8 cellular contexts compared by ENCODE assay signal in genomic region chr19:44164673-44165512, GRCh38. TPM values are rescaled to one million over a fixed set of nuclear protein-coding genes. Genes with fewer than 3 reads are reported as not detected.
DNase-seq lines count a peak whose midpoint lies in the region; ATAC-seq and TF ChIP-seq lines count a peak whose summit lies in the region.

Gene ZNF226 (plus strand): TSS chr19:44165100. CDS start chr19:44170081, 4,981 bp downstream.

- TF ChIP-seq RAD21 in HCT116 (IDR thresholded peaks at IDR 0.05; ENCODE audit: low read depth): no peak

- peak within 1 kb of the TSS; percentile 97 to 98 for H3K27ac Mint-ChIP-seq in activated naive CD4-positive, alpha-beta T cell treated with anti-CD3 and anti-CD28 coated beads, Interleukin-2, amount 50 U/mL, for 72 hours

- peak within 1 kb of the TSS; percentile 73 for H3K4me2 ChIP-seq in HCT116 (ENCODE audit: low read length)

- H4K20me1 ChIP-seq in HCT116 (ENCODE audit: insufficient read depth): no peaks in the 10 kb centered on the region

- H3K9me3 Mint-ChIP-seq in activated naive CD4-positive, alpha-beta T cell treated with anti-CD3 and anti-CD28 coated beads, Interleukin-2, amount 50 U/mL, for 72 hours: peaks cover 23 to 44% of the 10 kb centered on the region in 2 donors

- H3K4me3 ChIP-seq in HCT116 (replicated peaks in 1 of 2; ENCODE audit: low read depth in 1 of 2, low read length in 2 of 2): peak within 1 kb of the TSS; percentile 68 to 76
- peak within 1 kb of the TSS; percentile 85 for H3K4me3 ChIP-seq in SK-N-MC

- H3K4me1 ChIP-seq in HCT116 (ENCODE audit: control insufficient read depth in 1 of 2, insufficient read depth in 2 of 2, low read length in 2 of 2): peaks cover 7 to 14% of the 10 kb centered on the region in 2 experiments

- TF ChIP-seq CTCF in HCT116 (IDR thresholded peaks at IDR 0.05 in 2 of 3, conservative IDR thresholded peaks at IDR 0.05 in 1 of 3; ENCODE audit: borderline replicate concordance in 1 of 3, insufficient read depth in 1 of 3, low read depth in 2 of 3, low read length in 2 of 3): no peak

- peaks cover 20 to 21% of the 10 kb centered on the region in 2 experiments for H3K36me3 ChIP-seq in HCT116 (ENCODE audit: control insufficient read depth in 1 of 2, insufficient read depth in 2 of 2, low read length in 2 of 2)
- H3K36me3 ChIP-seq in SK-N-MC (ENCODE audit: insufficient read depth, low read length): peaks cover 34% of the 10 kb centered on the region

- peak; percentile 93 for DNase-seq in GDM1 (lab: John Stamatoyannopoulos, UW)
- DNase-seq in HCT116 (ENCODE audit: low read depth, low spot score): peak; percentile 97
- peak; percentile 90 for DNase-seq in NAMALWA (ENCODE audit: low spot score)
- DNase-seq in SK-N-MC (ENCODE audit: low read depth, low spot score): peak; percentile 94
- DNase-seq in activated naive CD4-positive, alpha-beta T cell treated with anti-CD3 and anti-CD28 coated beads, Interleukin-2, amount 50 U/mL, for 72 hours (ENCODE audit: low spot score in 2 of 2): peak; percentile 58 to 84
- DNase-seq in glomerular endothelial cell (ENCODE audit: extremely low read depth, low read depth, low spot score): peak; percentile 95
- peak; percentile 95 for DNase-seq in occipital lobe (lab: John Stamatoyannopoulos, UW)

- peaks cover 48 to 66% of the 10 kb centered on the region in 2 donors for H3K36me3 Mint-ChIP-seq in activated naive CD4-positive, alpha-beta T cell treated with anti-CD3 and anti-CD28 coated beads, Interleukin-2, amount 50 U/mL, for 72 hours

- peak; percentile 61 for TF ChIP-seq POLR2A in HCT116 (IDR thresholded peaks at IDR 0.05; ENCODE audit: borderline replicate concordance, extremely low read depth, insufficient read depth, insufficient read length)

- H3K27ac ChIP-seq in HCT116 (ENCODE audit: low read depth, low read length): peak within 1 kb of the TSS; percentile 66
- H3K27ac ChIP-seq in SK-N-MC: peak within 1 kb of the TSS; percentile 57; the same call in 1 of the 2 replicates
- H3K27ac ChIP-seq in temporal lobe (ENCODE audit: low read depth, low read length): peak within 1 kb of the TSS; percentile 82

- POLR2A ChIA-PET in HCT116 (lab: Charles Lee): interaction anchor here (1.0 to 1.5 kb wide), 5 partner anchors 42 to 338 kb away, joined by 3 to 6 read pairs (median 3); partner anchors contain the start of genes ZNF225, ZNF283 and ZNF45

- H3K9me2 ChIP-seq in HCT116 (ENCODE audit: insufficient read depth): no peaks in the 10 kb centered on the region

- H3K27me3 ChIP-seq in HCT116 (ENCODE audit: insufficient read depth, low read length): no peaks in the 10 kb centered on the region

- BruUV-seq in HCT116 (replicated peaks; lab: Mats Ljungman, UMichigan): no TSS peak

- peak within 1 kb of the TSS; percentile 68 for H3K9ac ChIP-seq in HCT116 (ENCODE audit: low read length)
- peak within 1 kb of the TSS; percentile 82 for H3K9ac ChIP-seq in SK-N-MC (ENCODE audit: insufficient read length)

- H3K9me3 ChIP-seq in HCT116 (ENCODE audit: control insufficient read depth in 1 of 2, insufficient read depth in 1 of 2, low read depth in 1 of 2, low read length in 2 of 2): peaks cover 0 to 4% of the 10 kb centered on the region in 2 experiments; a peak in 3 of 4 replicates
- H3K9me3 ChIP-seq in SK-N-MC (ENCODE audit: low read depth, low read length): peaks cover 7% of the 10 kb centered on the region

- peak within 1 kb of the TSS; percentile 99 for H2AFZ ChIP-seq in HCT116 (ENCODE audit: low read depth, low read length, poor library complexity, severe bottlenecking)

- CTCF ChIA-PET in HCT116 (lab: Charles Lee): interaction anchor here (1.3 kb wide), 1 partner anchor 336 kb away, joined by 3 read pairs; the partner anchor contains the start of gene ZNF180

- RAD21 ChIA-PET in HCT116 (lab: Charles Lee; ENCODE audit: low non-redundant PET in 1 of 2, low total read pairs in 2 of 2, uncharacterized antibody in 2 of 2, unreplicated experiment in 2 of 2): no interaction called here

- intact Hi-C loops in HCT116 (cut with micrococcal nuclease): loop anchor here (1.0 to 5.0 kb wide), 2 partner anchors 37 to 52 kb away; partner anchors contain the start of gene ZNF225

- peak; percentile 98 for ATAC-seq in HCT116
- peak; percentile 81 to 97 for ATAC-seq in activated naive CD4-positive, alpha-beta T cell treated with anti-CD3 and anti-CD28 coated beads, Interleukin-2, amount 50 U/mL, for 72 hours

- H3K79me2 ChIP-seq in HCT116 (ENCODE audit: insufficient read depth, low read length): peaks cover 4% of the 10 kb centered on the region; the same call in 1 of the 2 replicates

TF ChIP-seq in HCT116, 20 proteins besides CTCF, POLR2A, EP300 and RAD21 (continues in another document):
- peak; percentile 49; the same call in 1 of the 2 replicates for TF ChIP-seq MAX (IDR thresholded peaks at IDR 0.05)
- peak; percentile 97 for TF ChIP-seq ELF1 (IDR thresholded peaks at IDR 0.05; ENCODE audit: borderline replicate concordance, low read depth)
- TF ChIP-seq JUND (IDR thresholded peaks at IDR 0.05): no peak
- peak; percentile 79 for TF ChIP-seq POLR2AphosphoS5 (IDR thresholded peaks at IDR 0.05; ENCODE audit: low read depth, low read length)
- TF ChIP-seq EZH2 (IDR thresholded peaks at IDR 0.05): no peak
- TF ChIP-seq ATF3 (IDR thresholded peaks at IDR 0.05): no peak
- TF ChIP-seq CEBPB (IDR thresholded peaks at IDR 0.05; ENCODE audit: low read depth): no peak
- no peak for TF ChIP-seq ZFX (IDR thresholded peaks at IDR 0.05)
- TF ChIP-seq ZBTB33 (IDR thresholded peaks at IDR 0.05; ENCODE audit: extremely low read depth, insufficient replicate concordance, low read length): no peak
- peak; percentile 53 for TF ChIP-seq TCF7L2 (IDR thresholded peaks at IDR 0.05; ENCODE audit: borderline replicate concordance, extremely low read depth, insufficient read depth, insufficient read length)
- no peak for TF ChIP-seq FOSL1 (IDR thresholded peaks at IDR 0.05; ENCODE audit: low read depth)
- TF ChIP-seq EGR1 (IDR thresholded peaks at IDR 0.05; ENCODE audit: low read depth): no peak
- TF ChIP-seq REST (IDR thresholded peaks at IDR 0.05; ENCODE audit: low read depth): no peak
- TF ChIP-seq SRF (IDR thresholded peaks at IDR 0.05; ENCODE audit: low read depth): peak; percentile 73
- peak; percentile 92 for TF ChIP-seq YY1 (IDR thresholded peaks at IDR 0.05; ENCODE audit: extremely low read depth, insufficient replicate concordance, low read depth, low read length)
- peak; percentile 93 for TF ChIP-seq CBX3 (IDR thresholded peaks at IDR 0.05; ENCODE audit: low read depth)
- peak; percentile 77 for TF ChIP-seq SP1 (IDR thresholded peaks at IDR 0.05; ENCODE audit: low read depth)
- TF ChIP-seq EZH2phosphoT487 (IDR thresholded peaks at IDR 0.05; ENCODE audit: borderline replicate concordance): no peak
- TF ChIP-seq SIN3A (IDR thresholded peaks at IDR 0.05; ENCODE audit: low read depth): peak; percentile 60

RNA-seq across cellular contexts. Expression of gene ZNF226, which starts in this region (rescaled TPM):
- total RNA-seq in HCT116 (2021; ENCODE audit: unreplicated experiment) (17.4 TPM), glomerular endothelial cell (10.8 and 22.4 TPM in 2 replicates), occipital lobe (53.0 TPM), temporal lobe (40.8 TPM)
- polyA plus RNA-seq in HCT116 (2012): 6.0 and 11.7 TPM in 2 replicates
- total RNA-seq in activated naive CD4-positive, alpha-beta T cell treated with anti-CD3 and anti-CD28 coated beads, Interleukin-2, amount 50 U/mL, for 72 hours: 10 to 100 TPM; 12.2 to 14.6 TPM

Comparison
In these comparisons a context has a peak if more than half of its experiments do, and no peak if none do; other contexts are left out.
1. Peak in every context shown above with its lines: DNase-seq, ATAC-seq, H3K4me3 ChIP-seq and H3K27ac ChIP-seq.